ENCODE assay signal across 8 cellular contexts in genomic region chr16:19583665-19584300, GRCh38. TPM values are rescaled to one million over a fixed set of nuclear protein-coding genes. Genes with fewer than 3 reads are reported as not detected.
A peak's percentile ranks its signal among the peaks of the same experiment; 100 is the strongest.
DNase-seq lines count a peak whose midpoint lies in the region; ATAC-seq and TF ChIP-seq lines count a peak whose summit lies in the region.

No MANE protein-coding gene starts in this region.

- POLR2A ChIA-PET in T-cell (lab: Charles Lee) = interaction anchor here in 1 of 2 donors (0.6 kb wide), 1 partner anchor 302 kb away, joined by 3 read pairs; no protein-coding TSS in a partner anchor

- H3K9ac ChIP-seq in neural cell (ENCODE audit: low read length) = no peak overlapping the region

- peaks cover 62% of the 10 kb centered on the region for H3K36me3 Mint-ChIP-seq in T-cell

- no peak for TF ChIP-seq EP300 in neural cell (conservative IDR thresholded peaks at IDR 0.05; ENCODE audit: poor library complexity, severe bottlenecking)

- H3K4me1 Mint-ChIP-seq in T-cell = peaks cover 0 to 4% (median 0%) of the 10 kb centered on the region in 3 donors

- no peaks in the 10 kb centered on the region for H3K9me2 ChIP-seq in neural cell (ENCODE audit: insufficient read depth, low read length)

- H3K4me3 ChIP-seq in epithelial cell of proximal tubule (ENCODE audit: low read depth, low read length) (no peak overlapping the region), neural cell (ENCODE audit: low read length) (no peak overlapping the region)

- TF ChIP-seq CTCF in LNCAP (IDR thresholded peaks at IDR 0.05) (peak; percentile 96), epithelial cell of proximal tubule (conservative IDR thresholded peaks at IDR 0.05; ENCODE audit: low read depth, low read length) (peak; percentile 98), neural cell (IDR thresholded peaks at IDR 0.05; ENCODE audit: poor library complexity, severe bottlenecking) (peak; percentile 66)

- no peaks in the 10 kb centered on the region for H3K27me3 ChIP-seq in neural cell (ENCODE audit: insufficient read depth, low read depth, low read length)

- no peaks in the 10 kb centered on the region for H4K20me1 ChIP-seq in neural cell (ENCODE audit: insufficient read depth)

- CTCF ChIA-PET in T-cell (lab: Charles Lee) = interaction anchor here (0.6 to 1.8 kb wide), 23 partner anchors 9 to 1282 kb away, joined by 3 to 20 read pairs (median 4); partner anchors contain the start of gene VPS35L (in 1 of the 2)

- peak; percentile 53 to 77 (median 58) for ATAC-seq in T-cell (replicated peaks in 1 of 4)
- ATAC-seq in GM18498 (IDR thresholded peaks at IDR 0.05; ENCODE audit: unreplicated experiment) = no peak

- H3K27ac ChIP-seq in neural cell (ENCODE audit: low read length) = no peak overlapping the region

- peaks cover 8% of the 10 kb centered on the region for H3K9me3 ChIP-seq in neural cell (ENCODE audit: low read length)

- DNase-seq in NCI-H2107 treated with DMSO at 0.1 percent for 48 hours (lab: John Stamatoyannopoulos, UW; ENCODE audit: unreplicated experiment) = peak; percentile 60
- no peak for DNase-seq in NCI-H2107 (lab: John Stamatoyannopoulos, UW)
- peak in 13 of 34 experiments; percentile 2 to 22 (median 11) for DNase-seq in T-cell
- no peak for DNase-seq in epithelial cell of proximal tubule (ENCODE audit: low read depth)
- no peak for DNase-seq in NCI-H128 (lab: John Stamatoyannopoulos, UW; ENCODE audit: unreplicated experiment)

- H3K4me3 Mint-ChIP-seq in T-cell = no peak overlapping the region

- no peaks in the 10 kb centered on the region for H3F3A ChIP-seq in neural cell (ENCODE audit: insufficient read depth, low read length, poor library complexity, severe bottlenecking)

- H3K36me3 ChIP-seq in neural cell (ENCODE audit: insufficient read depth, low read length) = peaks cover 18% of the 10 kb centered on the region

- no peaks in the 10 kb centered on the region for H3K9me3 Mint-ChIP-seq in T-cell

- no peaks in the 10 kb centered on the region for H3K27me3 Mint-ChIP-seq in T-cell

- no peaks in the 10 kb centered on the region for H3K79me2 ChIP-seq in neural cell (replicated peaks; ENCODE audit: insufficient read depth, low read length)

- no peak overlapping the region for H2AFZ ChIP-seq in neural cell (ENCODE audit: low read depth, low read length)

- no peak overlapping the region for H3K4me2 ChIP-seq in neural cell (ENCODE audit: low read length)

- TF ChIP-seq RAD21 in neural cell (conservative IDR thresholded peaks at IDR 0.05) = peak; percentile 41

- no peak overlapping the region for H3K27ac Mint-ChIP-seq in T-cell

TF ChIP-seq in neural cell, 6 proteins besides CTCF, POLR2A, EP300 and RAD21:
- peak; percentile 41 for TF ChIP-seq SMC3 (conservative IDR thresholded peaks at IDR 0.05; ENCODE audit: poor library complexity)
- no peak for TF ChIP-seq TAF1 (IDR thresholded peaks at IDR 0.05; ENCODE audit: low read depth)
- TF ChIP-seq, protein P1, sequence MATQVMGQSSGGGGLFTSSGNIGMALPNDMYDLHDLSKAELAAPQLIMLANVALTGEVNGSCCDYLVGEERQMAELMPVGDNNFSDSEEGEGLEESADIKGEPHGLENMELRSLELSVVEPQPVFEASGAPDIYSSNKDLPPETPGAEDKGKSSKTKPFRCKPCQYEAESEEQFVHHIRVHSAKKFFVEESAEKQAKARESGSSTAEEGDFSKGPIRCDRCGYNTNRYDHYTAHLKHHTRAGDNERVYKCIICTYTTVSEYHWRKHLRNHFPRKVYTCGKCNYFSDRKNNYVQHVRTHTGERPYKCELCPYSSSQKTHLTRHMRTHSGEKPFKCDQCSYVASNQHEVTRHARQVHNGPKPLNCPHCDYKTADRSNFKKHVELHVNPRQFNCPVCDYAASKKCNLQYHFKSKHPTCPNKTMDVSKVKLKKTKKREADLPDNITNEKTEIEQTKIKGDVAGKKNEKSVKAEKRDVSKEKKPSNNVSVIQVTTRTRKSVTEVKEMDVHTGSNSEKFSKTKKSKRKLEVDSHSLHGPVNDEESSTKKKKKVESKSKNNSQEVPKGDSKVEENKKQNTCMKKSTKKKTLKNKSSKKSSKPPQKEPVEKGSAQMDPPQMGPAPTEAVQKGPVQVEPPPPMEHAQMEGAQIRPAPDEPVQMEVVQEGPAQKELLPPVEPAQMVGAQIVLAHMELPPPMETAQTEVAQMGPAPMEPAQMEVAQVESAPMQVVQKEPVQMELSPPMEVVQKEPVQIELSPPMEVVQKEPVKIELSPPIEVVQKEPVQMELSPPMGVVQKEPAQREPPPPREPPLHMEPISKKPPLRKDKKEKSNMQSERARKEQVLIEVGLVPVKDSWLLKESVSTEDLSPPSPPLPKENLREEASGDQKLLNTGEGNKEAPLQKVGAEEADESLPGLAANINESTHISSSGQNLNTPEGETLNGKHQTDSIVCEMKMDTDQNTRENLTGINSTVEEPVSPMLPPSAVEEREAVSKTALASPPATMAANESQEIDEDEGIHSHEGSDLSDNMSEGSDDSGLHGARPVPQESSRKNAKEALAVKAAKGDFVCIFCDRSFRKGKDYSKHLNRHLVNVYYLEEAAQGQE (IDR thresholded peaks at IDR 0.05; ENCODE audit: borderline replicate concordance) = no peak
TF ChIP-seq in neural cell: peak in this region for 1.

RNA-seq across cellular contexts. Expression of gene VPS35L, which starts 28.3 kb away (rescaled TPM):
- total RNA-seq in T-cell (10 to 100 TPM; 40.2 to 46.9 (median 42.9) TPM), epithelial cell of proximal tubule (36.9 and 43.0 TPM in 2 replicates)
- polyA plus RNA-seq in neural cell = 29.8 and 30.2 TPM in 2 replicates
- 54.9 and 57.0 TPM in 2 replicates for polyA minus RNA-seq in neural cell
